Comparison of ENCODE assay signal across 20 cellular contexts in genomic region chr20:50596694-50597021, GRCh38.
"Had no signal": no experiment of that assay in that cellular context is flagged by ENCODE, and none has a peak within 500 bp of the region (broad histone marks: within the 10 kb centered on the region; RNA-seq: fewer than 3 reads in every experiment).

No MANE protein-coding gene starts in this region.

- H3K79me2 ChIP-seq: hepatocyte had no signal

- H3K27ac Mint-ChIP-seq: activated CD4-positive, alpha-beta memory T cell treated with anti-CD3 and anti-CD28 coated beads, Interleukin-2, amount 10 ng/mL, durations not matched to agents 7 days and 5 days; activated CD4-positive, alpha-beta T cell treated with anti-CD3 and anti-CD28 coated beads, Interleukin-2, amount 10 ng/mL, durations not matched to agents 24 days and 14 days; activated naive CD4-positive, alpha-beta T cell treated with anti-CD3 and anti-CD28 coated beads, Interleukin-2, amount 50 U/mL, for 24 hours; activated T-helper 1 cell treated with anti-CD3 and anti-CD28 coated beads, Interleukin-12 subunit alpha, Interleukin-12 subunit beta, Interleukin-2, Interleukin-4 antibody, amounts not matched to agents 30 ng/mL and 10 ng/mL and 1 ng/mL, durations not matched to agents 14 hours and 24 hours and 36 hours; brain had no signal

- DNase-seq: activated CD4-positive, alpha-beta memory T cell treated with anti-CD3 and anti-CD28 coated beads, Interleukin-2, amount 10 ng/mL, durations not matched to agents 7 days and 5 days; activated CD4-positive, alpha-beta T cell treated with anti-CD3 and anti-CD28 coated beads, Interleukin-2, amount 10 ng/mL, durations not matched to agents 24 days and 14 days; activated gamma-delta T cell; aorta; dermis blood vessel endothelial cell; effector memory CD4-positive, alpha-beta T cell; glutamatergic neuron; immature natural killer cell; naive thymus-derived CD4-positive, alpha-beta T cell; stimulated activated CD4-positive, alpha-beta T cell treated with anti-CD3 and anti-CD28 coated beads, Interleukin-1b, Interleukin-23, amount 100 ng/mL, for 48 hours; T-helper 2 cell; transverse colon had no signal

- H3K27ac ChIP-seq: hepatocyte, left lung, prostate gland, right atrium auricular region, transverse colon had no signal

- H3K9me3 ChIP-seq: left lung, prostate gland, right atrium auricular region, transverse colon had no signal

- H3K4me3 Mint-ChIP-seq: activated CD4-positive, alpha-beta memory T cell treated with anti-CD3 and anti-CD28 coated beads, Interleukin-2, amount 10 ng/mL, durations not matched to agents 7 days and 5 days; activated CD4-positive, alpha-beta T cell treated with anti-CD3 and anti-CD28 coated beads, Interleukin-2, amount 10 ng/mL, durations not matched to agents 24 days and 14 days; activated naive CD4-positive, alpha-beta T cell treated with anti-CD3 and anti-CD28 coated beads, Interleukin-2, amount 50 U/mL, for 24 hours; activated T-helper 1 cell treated with anti-CD3 and anti-CD28 coated beads, Interleukin-12 subunit alpha, Interleukin-12 subunit beta, Interleukin-2, Interleukin-4 antibody, amounts not matched to agents 30 ng/mL and 10 ng/mL and 1 ng/mL, durations not matched to agents 14 hours and 24 hours and 36 hours; brain; immature natural killer cell; naive thymus-derived CD4-positive, alpha-beta T cell had no signal

- H3K27me3 ChIP-seq: hepatocyte, left lung, right atrium auricular region had no signal

- H3K9me3 Mint-ChIP-seq: activated CD4-positive, alpha-beta memory T cell treated with anti-CD3 and anti-CD28 coated beads, Interleukin-2, amount 10 ng/mL, durations not matched to agents 7 days and 5 days; activated CD4-positive, alpha-beta T cell treated with anti-CD3 and anti-CD28 coated beads, Interleukin-2, amount 10 ng/mL, durations not matched to agents 24 days and 14 days; activated naive CD4-positive, alpha-beta T cell treated with anti-CD3 and anti-CD28 coated beads, Interleukin-2, amount 50 U/mL, for 24 hours; activated T-helper 1 cell treated with anti-CD3 and anti-CD28 coated beads, Interleukin-12 subunit alpha, Interleukin-12 subunit beta, Interleukin-2, Interleukin-4 antibody, amounts not matched to agents 30 ng/mL and 10 ng/mL and 1 ng/mL, durations not matched to agents 14 hours and 24 hours and 36 hours; brain; immature natural killer cell had no signal

- ATAC-seq: activated CD4-positive, CD25-positive, alpha-beta regulatory T cell treated with anti-CD3 and anti-CD28 coated beads, Interleukin-2, amount 50 U/mL, for 24 hours; naive thymus-derived CD4-positive, alpha-beta T cell had no signal

- H3K4me3 ChIP-seq: hepatocyte, left lung, prostate gland, right atrium auricular region, transverse colon had no signal

- H3K36me3 Mint-ChIP-seq: activated naive CD4-positive, alpha-beta T cell treated with anti-CD3 and anti-CD28 coated beads, Interleukin-2, amount 50 U/mL, for 24 hours; brain; immature natural killer cell; naive thymus-derived CD4-positive, alpha-beta T cell had no signal

- H3K4me1 Mint-ChIP-seq: activated CD4-positive, alpha-beta memory T cell treated with anti-CD3 and anti-CD28 coated beads, Interleukin-2, amount 10 ng/mL, durations not matched to agents 7 days and 5 days; activated CD4-positive, alpha-beta T cell treated with anti-CD3 and anti-CD28 coated beads, Interleukin-2, amount 10 ng/mL, durations not matched to agents 24 days and 14 days; activated naive CD4-positive, alpha-beta T cell treated with anti-CD3 and anti-CD28 coated beads, Interleukin-2, amount 50 U/mL, for 24 hours; immature natural killer cell had no signal

- H3K4me1 ChIP-seq: prostate gland had no signal

- H2AFZ ChIP-seq: hepatocyte had no signal

- H3K27me3 Mint-ChIP-seq: activated naive CD4-positive, alpha-beta T cell treated with anti-CD3 and anti-CD28 coated beads, Interleukin-2, amount 50 U/mL, for 24 hours; brain had no signal
